ENCODE assay signal across 8 cellular contexts in the genomic region with DNA sequence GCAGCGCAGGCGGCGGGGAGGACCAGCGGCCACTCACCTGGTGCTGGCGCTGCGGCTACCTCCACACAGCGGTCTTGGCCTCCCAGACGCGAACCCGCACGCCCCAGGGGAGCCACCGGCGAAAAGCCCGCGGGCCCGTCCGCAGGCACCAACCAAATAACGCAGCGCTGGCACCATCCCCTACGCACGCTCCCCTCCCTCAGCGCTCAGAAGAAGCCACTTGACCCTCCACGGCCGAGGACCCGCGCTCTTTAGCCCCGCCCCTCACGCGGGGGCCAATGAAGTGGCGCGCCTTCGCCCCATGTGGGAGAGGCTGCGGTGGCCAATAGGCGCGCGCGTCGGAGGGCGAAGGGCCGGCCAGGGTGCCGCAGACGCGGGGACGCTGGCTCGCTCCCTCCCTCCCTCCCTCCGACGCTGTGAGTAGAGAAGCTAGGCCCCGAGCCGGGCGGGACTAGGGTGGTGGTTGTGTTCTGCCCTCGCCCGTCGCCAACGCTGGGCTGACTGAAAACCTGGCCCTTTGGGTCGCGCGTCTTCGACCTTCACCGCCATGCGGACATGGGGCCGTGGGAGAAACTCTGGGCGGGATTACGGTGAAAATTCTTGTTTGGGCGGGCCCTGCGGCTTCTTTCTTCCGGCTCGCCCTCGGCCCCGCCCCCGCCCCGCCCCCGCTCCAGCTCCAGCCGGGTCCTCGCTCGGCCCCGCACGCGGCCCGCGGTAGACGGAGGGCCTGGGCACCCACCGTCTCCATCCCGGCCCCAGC. TPM values are rescaled to one million over a fixed set of nuclear protein-coding genes. Genes with fewer than 3 reads are reported as not detected.
DNase-seq lines count a peak whose midpoint lies in the region; ATAC-seq, FAIRE-seq and TF ChIP-seq lines count a peak whose summit lies in the region.

DMAC2L (plus strand) TSS at position 351 of the 760 bp plus-strand sequence. CDS start 9,164 bp downstream, outside the sequence.
L2HGDH (minus strand) TSS at position 256 of the 760 bp plus-strand sequence; CDS start at position 177, 79 bp downstream.

- dilution Hi-C loops in keratinocyte (cut with MboI; ENCODE audit: extremely low pct_ligation_motif_present, low sequenced_read_pairs): no loop called here

- H3K9me1 ChIP-seq in keratinocyte (ENCODE audit: control insufficient read depth, extremely low read depth, insufficient read depth, low read length): no peaks in the 10 kb centered on the region

- peaks cover 24% of the 10 kb centered on the region for H3K79me2 ChIP-seq in keratinocyte (ENCODE audit: control insufficient read depth, insufficient read depth, low read length)

- no peaks in the 10 kb centered on the region for H3K36me3 ChIP-seq in keratinocyte (ENCODE audit: control insufficient read depth in 2 of 2, extremely low read depth in 1 of 2, insufficient read depth in 2 of 2, low read length in 2 of 2)

- H3K4me3 ChIP-seq in AG09309 (ENCODE audit: control insufficient read depth, low read depth, low read length) (peak within 1 kb of the TSS; percentile 87), keratinocyte (ENCODE audit: control insufficient read depth in 2 of 3, extremely low read depth in 1 of 3, insufficient read depth in 2 of 3, low read depth in 1 of 3, low read length in 3 of 3) (peak within 1 kb of the TSS; percentile 73 to 91 (median 79))

- H3K9ac ChIP-seq in keratinocyte (ENCODE audit: control insufficient read depth, extremely low read depth, insufficient read depth, low read length): peak within 1 kb of the TSS; percentile 89

- DNase-seq in AG09309 (ENCODE audit: low read depth): peak; percentile 40
- peak; percentile 94 for DNase-seq in NCI-H226
- peak; percentile 78 to 83 (median 80) for DNase-seq in activated CD4-positive, CD25-positive, alpha-beta regulatory T cell (lab: John Stamatoyannopoulos, UW)
- peak in 60 of 61 donors; percentile 71 to 97 (median 91) for DNase-seq in caudate nucleus (lab: John Stamatoyannopoulos, UW)
- peak; percentile 19 for DNase-seq in keratinocyte (ENCODE audit: low read depth, low spot score)
- DNase-seq in stimulated activated CD4-positive, alpha-beta T cell treated with anti-CD3 and anti-CD28 coated beads, Interleukin-15, amount 100 ng/mL, for 1 hour (ENCODE audit: low read depth in 1 of 2, low spot score in 1 of 2): peak; percentile 75 to 84

- FAIRE-seq in keratinocyte (lab: Jason Lieb, UNC): no peak

- TF ChIP-seq CTCF in AG09309 (IDR thresholded peaks at IDR 0.05; ENCODE audit: control insufficient read depth, insufficient read depth, low read depth, low read length, missing control alignments) (no peak), keratinocyte (optimal IDR thresholded peaks at IDR 0.05 in 1 of 3, IDR thresholded peaks at IDR 0.05 in 1 of 3, conservative IDR thresholded peaks at IDR 0.05 in 1 of 3; ENCODE audit: extremely low read depth in 1 of 3, insufficient read depth in 2 of 3, low read length in 3 of 3) (peak in 2 of 3 experiments; percentile 60 to 71)

- H3K4me2 ChIP-seq in keratinocyte (ENCODE audit: control insufficient read depth, extremely low read depth, insufficient read depth, low read depth, low read length): peak within 1 kb of the TSS; percentile 99

- H3K27me3 ChIP-seq in keratinocyte (ENCODE audit: control insufficient read depth, extremely low read depth, insufficient read depth, low read length): no peaks in the 10 kb centered on the region

- no peaks in the 10 kb centered on the region for H4K20me1 ChIP-seq in keratinocyte (ENCODE audit: control insufficient read depth, extremely low read depth, insufficient read depth, low read length)

- no peaks in the 10 kb centered on the region for H3K9me3 ChIP-seq in keratinocyte (ENCODE audit: control insufficient read depth, low read depth, low read length)

- peak within 1 kb of the TSS; percentile 88 for H2AFZ ChIP-seq in keratinocyte (ENCODE audit: control insufficient read depth, low read length)

- peak; percentile 95 for ATAC-seq in GM19023 (IDR thresholded peaks at IDR 0.05; ENCODE audit: unreplicated experiment)
- peak; percentile 92 for ATAC-seq in HG03196 (IDR thresholded peaks at IDR 0.05; ENCODE audit: unreplicated experiment)

- H3K27ac ChIP-seq in caudate nucleus (ENCODE audit: low read depth, low read length) (peak within 1 kb of the TSS; percentile 96), keratinocyte (ENCODE audit: control insufficient read depth, insufficient read depth, low read length) (peak within 1 kb of the TSS; percentile 88)

- H3K4me1 ChIP-seq in keratinocyte (ENCODE audit: control insufficient read depth, extremely low read depth, insufficient read depth, low read length): peaks cover 11% of the 10 kb centered on the region

RNA-seq across cellular contexts. Expression of gene DMAC2L, which starts in this region (rescaled TPM):
- polyA plus RNA-seq in keratinocyte: 11.2 to 12.4 TPM (median 11.7 TPM) in 3 replicates
- polyA plus RNA-seq in keratinocyte (2011; ENCODE audit: low read depth): 7.8 TPM
- 7.7 and 9.2 TPM in 2 replicates for polyA plus RNA-seq in keratinocyte (2011; cell fraction: cytosol; rRNA removed)
- polyA plus RNA-seq in keratinocyte (2011; cell fraction: nucleus; rRNA removed): 7.5 and 8.8 TPM in 2 replicates
- 8.0 and 8.7 TPM in 2 replicates for polyA plus RNA-seq in keratinocyte (2012; ENCODE audit: low replicate concordance)
- 2.4 to 10.9 TPM (median 8.1 TPM) in 3 replicates for polyA minus RNA-seq in keratinocyte
- polyA minus RNA-seq in keratinocyte (2011; cell fraction: cytosol; rRNA and poly(A)+ RNA removed): 7.1 TPM
- polyA minus RNA-seq in keratinocyte (2011; cell fraction: nucleus; rRNA and poly(A)+ RNA removed): 3.0 and 5.8 TPM in 2 replicates

RNA-seq across cellular contexts. Expression of gene L2HGDH, which starts in this region (rescaled TPM):
- polyA plus RNA-seq in keratinocyte: 5.0 to 7.9 TPM (median 6.4 TPM) in 3 replicates
- polyA plus RNA-seq in keratinocyte (2011; ENCODE audit: low read depth): 7.0 TPM
- polyA plus RNA-seq in keratinocyte (2011; cell fraction: cytosol; rRNA removed): 4.2 and 6.6 TPM in 2 replicates
- 5.9 and 6.5 TPM in 2 replicates for polyA plus RNA-seq in keratinocyte (2011; cell fraction: nucleus; rRNA removed)
- polyA plus RNA-seq in keratinocyte (2012; ENCODE audit: low replicate concordance): 5.2 and 7.4 TPM in 2 replicates
- polyA minus RNA-seq in keratinocyte: 1.7 to 2.9 TPM (median 1.9 TPM) in 3 replicates
- polyA minus RNA-seq in keratinocyte (2011; cell fraction: cytosol; rRNA and poly(A)+ RNA removed): 10.7 TPM
- 5.0 and 7.8 TPM in 2 replicates for polyA minus RNA-seq in keratinocyte (2011; cell fraction: nucleus; rRNA and poly(A)+ RNA removed)

Comparison
In these comparisons a context has a peak if more than half of its experiments do, and no peak if none do; other contexts are left out.
1. Peak in every context shown above with its lines: DNase-seq, ATAC-seq, H3K4me3 ChIP-seq and H3K27ac ChIP-seq.
2. DNase-seq: peak in every context shown above with its lines; median percentile 94 in NCI-H226; 91 in caudate nucleus; 80 in activated CD4-positive, CD25-positive, alpha-beta regulatory T cell; 80 in stimulated activated CD4-positive, alpha-beta T cell treated with anti-CD3 and anti-CD28 coated beads, Interleukin-15, amount 100 ng/mL, for 1 hour; 40 in AG09309; 19 in keratinocyte.